20 cellular contexts compared by ENCODE assay signal in genomic region chr6:146281963-146282362, GRCh38.
DNase-seq lines count a peak whose midpoint lies in the region; ATAC-seq and TF ChIP-seq lines count a peak whose summit lies in the region.
"Had no signal": no experiment of that assay in that cellular context is flagged by ENCODE, and none has a peak within 500 bp of the region (broad histone marks: within the 10 kb centered on the region; RNA-seq: fewer than 3 reads in every experiment).

No MANE protein-coding gene starts in this region.

- ATAC-seq in GM18907 (IDR thresholded peaks at IDR 0.05; ENCODE audit: unreplicated experiment) (peak; percentile 49), HG02759 (IDR thresholded peaks at IDR 0.05; ENCODE audit: unreplicated experiment) (peak; percentile 52), HG03378 (IDR thresholded peaks at IDR 0.05; ENCODE audit: unreplicated experiment) (peak; percentile 50)
- ATAC-seq: HepG2, Right ventricle myocardium inferior had no signal

- H3K4me3 Mint-ChIP-seq in activated naive CD4-positive, alpha-beta T cell treated with anti-CD3 and anti-CD28 coated beads for 36 hours = no peak overlapping the region
- H3K4me3 Mint-ChIP-seq: CD8-positive, alpha-beta memory T cell had no signal

- no peak overlapping the region for H3K27ac Mint-ChIP-seq in activated naive CD4-positive, alpha-beta T cell treated with anti-CD3 and anti-CD28 coated beads for 36 hours
- H3K27ac Mint-ChIP-seq: CD8-positive, alpha-beta memory T cell had no signal

- no peaks in the 10 kb centered on the region for H3K36me3 Mint-ChIP-seq in activated naive CD4-positive, alpha-beta T cell treated with anti-CD3 and anti-CD28 coated beads for 36 hours (ENCODE audit: low read depth)
- H3K36me3 Mint-ChIP-seq: CD8-positive, alpha-beta memory T cell had no signal

- TF ChIP-seq CTCF in GM10266 (IDR thresholded peaks at IDR 0.05; ENCODE audit: control insufficient read depth, insufficient read depth, low read depth, missing control alignments) = no peak

- CTCF ChIA-PET in activated naive CD4-positive, alpha-beta T cell treated with anti-CD3 and anti-CD28 coated beads for 36 hours (lab: Charles Lee) = no interaction called here

- H3K27me3 Mint-ChIP-seq in activated naive CD4-positive, alpha-beta T cell treated with anti-CD3 and anti-CD28 coated beads for 36 hours (ENCODE audit: low read depth) = no peaks in the 10 kb centered on the region
- H3K27me3 Mint-ChIP-seq: CD8-positive, alpha-beta memory T cell had no signal

- H3K4me1 Mint-ChIP-seq in activated naive CD4-positive, alpha-beta T cell treated with anti-CD3 and anti-CD28 coated beads for 36 hours (ENCODE audit: low read depth) = no peaks in the 10 kb centered on the region
- H3K4me1 Mint-ChIP-seq: CD8-positive, alpha-beta memory T cell had no signal

- no peaks in the 10 kb centered on the region for H3K9me3 Mint-ChIP-seq in activated naive CD4-positive, alpha-beta T cell treated with anti-CD3 and anti-CD28 coated beads for 36 hours

- intact Hi-C loops in activated naive CD4-positive, alpha-beta T cell treated with anti-CD3 and anti-CD28 coated beads for 36 hours (cut with micrococcal nuclease) = no loop called here

- DNase-seq in SK-N-DZ (ENCODE audit: low spot score) (no peak), GM10266 (ENCODE audit: extremely low spot score) (no peak)
- no peak for DNase-seq in activated naive CD4-positive, alpha-beta T cell treated with anti-CD3 and anti-CD28 coated beads for 36 hours
- DNase-seq in stimulated activated naive CD4-positive, alpha-beta T cell treated with Interleukin-2 at 50 U/mL for 16 hours (lab: John Stamatoyannopoulos, UW) = no peak
- DNase-seq: ACHN; CD8-positive, alpha-beta memory T cell; DMS53; EL; KBM-7; NCI-H1105 treated with DMSO at 0.1 percent for 48 hours; NCI-H1694; NCI-H748 treated with DMSO at 0.1 percent for 48 hours; NK-92 treated with Interleukin-12 subunit alpha and Interleukin-12 subunit beta, amount 100 ng/mL, for 24 hours; SW 1271; T-helper 2 cell had no signal
